20 cellular contexts compared by ENCODE assay signal in the genomic region with DNA sequence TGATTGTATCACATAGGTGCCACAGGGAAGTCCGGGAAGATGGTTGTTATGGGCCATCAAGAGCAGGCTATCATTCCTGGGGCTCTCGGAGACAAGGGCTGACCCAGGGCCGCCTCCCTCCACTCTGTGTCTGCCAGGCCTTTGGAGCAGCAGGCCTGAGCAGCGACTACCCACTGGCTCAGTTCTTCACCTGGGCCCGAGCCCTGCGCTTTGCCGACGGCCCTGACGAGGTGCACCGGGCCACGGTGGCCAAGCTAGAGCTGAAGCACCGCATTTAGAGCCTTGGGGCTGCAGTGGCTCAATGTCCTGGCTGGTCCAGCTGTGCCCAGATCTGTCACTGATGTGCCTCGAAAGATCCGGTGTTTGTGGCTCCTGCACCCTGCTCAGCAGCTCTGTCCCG.
"Had no signal": no experiment of that assay in that cellular context is flagged by ENCODE, and none has a peak within 500 bp of the region (broad histone marks: within the 10 kb centered on the region; RNA-seq: fewer than 3 reads in every experiment).

No MANE protein-coding gene starts in this region.

- H3K4me3 ChIP-seq: cardiac muscle cell, esophagus squamous epithelium, gastrocnemius medialis, neural progenitor cell, tibial artery, uterus had no signal

- H3K27ac ChIP-seq: cardiac muscle cell, neural progenitor cell, tibial artery, uterus had no signal

- ATAC-seq: gastrocnemius medialis; naive thymus-derived CD8-positive, alpha-beta T cell had no signal

- H3K36me3 ChIP-seq: gastrocnemius medialis, neural progenitor cell, uterus had no signal

- H3K9me3 ChIP-seq: esophagus squamous epithelium, gastrocnemius medialis, tibial artery, uterus had no signal

- H3K4me1 ChIP-seq: uterus had no signal

- H3K27me3 ChIP-seq: cardiac muscle cell, esophagus squamous epithelium, gastrocnemius medialis, neural progenitor cell, tibial artery, uterus had no signal

- DNase-seq: activated CD4-positive, alpha-beta memory T cell treated with anti-CD3 and anti-CD28 coated beads for 36 hours; activated CD4-positive, alpha-beta T cell treated with anti-CD3 and anti-CD28 coated beads for 48 hours; activated naive CD4-positive, alpha-beta T cell treated with anti-CD3 and anti-CD28 coated beads for 36 hours; activated naive CD8-positive, alpha-beta T cell treated with anti-CD3 and anti-CD28 coated beads, Interleukin-2, amount 10 ng/mL, durations not matched to agents 7 days and 5 days; activated T-cell treated with anti-CD3 and anti-CD28 coated beads, Interleukin-2, amount 50 U/mL, for 48 hours; amniotic stem cell; dermis blood vessel endothelial cell; effector memory CD4-positive, alpha-beta T cell; esophagus squamous epithelium; gastrocnemius medialis; head of caudate nucleus; islet precursor cell; retina; stimulated activated CD4-positive, alpha-beta T cell treated with anti-CD3 and anti-CD28 coated beads, Interleukin-4, amount 100 ng/mL, for 24 hours; stimulated activated naive CD4-positive, alpha-beta T cell treated with Interleukin-2 at 50 U/mL for 16 hours; tibial artery; uterus had no signal

- H2AFZ ChIP-seq: neural progenitor cell had no signal

- H3K4me2 ChIP-seq: neural progenitor cell had no signal

- H3K9ac ChIP-seq: neural progenitor cell had no signal
